ENCODE assay signal across 8 cellular contexts in genomic region chr5:18772475-18772874, GRCh38.
DNase-seq lines count a peak whose midpoint lies in the region; ATAC-seq lines count a peak whose summit lies in the region.

No MANE protein-coding gene starts in this region.

- no peaks in the 10 kb centered on the region for H3K9me3 Mint-ChIP-seq in stimulated activated naive B cell treated with anti-CD40 and anti-IgM and Interleukin-4, amounts not matched to agents 10 μg/mL and 1 μg/mL and 100 μg/mL, for 72 hours

- H3K4me1 Mint-ChIP-seq in stimulated activated naive B cell treated with anti-CD40 and anti-IgM and Interleukin-4, amounts not matched to agents 10 μg/mL and 1 μg/mL and 100 μg/mL, for 72 hours: no peaks in the 10 kb centered on the region

- H3K4me3 Mint-ChIP-seq in stimulated activated naive B cell treated with anti-CD40 and anti-IgM and Interleukin-4, amounts not matched to agents 10 μg/mL and 1 μg/mL and 100 μg/mL, for 72 hours: no peak overlapping the region

- H3K27ac Mint-ChIP-seq in stimulated activated naive B cell treated with anti-CD40 and anti-IgM and Interleukin-4, amounts not matched to agents 10 μg/mL and 1 μg/mL and 100 μg/mL, for 72 hours: no peak overlapping the region

- no peaks in the 10 kb centered on the region for H3K27me3 Mint-ChIP-seq in stimulated activated naive B cell treated with anti-CD40 and anti-IgM and Interleukin-4, amounts not matched to agents 10 μg/mL and 1 μg/mL and 100 μg/mL, for 72 hours

- DNase-seq in DMS53 treated with DMSO at 0.1 percent for 48 hours (lab: John Stamatoyannopoulos, UW; ENCODE audit: unreplicated experiment) (peak; percentile 66), RPMI8226 (peak; percentile 4), iPS-NIHi7 (ENCODE audit: extremely low spot score) (peak; percentile 26), MV-4-11 (lab: John Stamatoyannopoulos, UW) (no peak), substantia nigra (lab: John Stamatoyannopoulos, UW) (no peak), NCI-H1048 (lab: John Stamatoyannopoulos, UW) (no peak)
- DNase-seq in stimulated activated naive B cell treated with anti-CD40 and anti-IgM and Interleukin-4, amounts not matched to agents 10 μg/mL and 1 μg/mL and 100 μg/mL, for 72 hours: no peak

- H3K36me3 Mint-ChIP-seq in stimulated activated naive B cell treated with anti-CD40 and anti-IgM and Interleukin-4, amounts not matched to agents 10 μg/mL and 1 μg/mL and 100 μg/mL, for 72 hours: no peaks in the 10 kb centered on the region

- peak; percentile 95 for ATAC-seq in HG02852 (IDR thresholded peaks at IDR 0.05; ENCODE audit: unreplicated experiment)
- no peak for ATAC-seq in stimulated activated naive B cell treated with anti-CD40 and anti-IgM and Interleukin-4, amounts not matched to agents 10 μg/mL and 1 μg/mL and 100 μg/mL, for 72 hours (replicated peaks)

- no peak overlapping the region for H3K27ac ChIP-seq in substantia nigra (ENCODE audit: low read depth, low read length, poor library complexity, severe bottlenecking)

Comparison
In these comparisons a context has a peak if more than half of its experiments do, and no peak if none do; other contexts are left out.
1. DNase-seq: peak in DMS53 treated with DMSO at 0.1 percent for 48 hours (single experiment), RPMI8226 (single experiment) and iPS-NIHi7 (single experiment); none in MV-4-11 (single experiment), substantia nigra (0 of 49), stimulated activated naive B cell treated with anti-CD40 and anti-IgM and Interleukin-4, amounts not matched to agents 10 μg/mL and 1 μg/mL and 100 μg/mL, for 72 hours (single experiment) and NCI-H1048 (single experiment).